Comparison of ENCODE assay signal across 1 cellular context in genomic region chr12:94148841-94149780, GRCh38.
TF ChIP-seq lines count a peak whose summit lies in the region.

No MANE protein-coding gene starts in this region.

TF ChIP-seq in HepG2, 621 proteins besides CTCF, POLR2A, EP300 and RAD21 (continued from another document and continues in another):
- TF ChIP-seq, protein P1, sequence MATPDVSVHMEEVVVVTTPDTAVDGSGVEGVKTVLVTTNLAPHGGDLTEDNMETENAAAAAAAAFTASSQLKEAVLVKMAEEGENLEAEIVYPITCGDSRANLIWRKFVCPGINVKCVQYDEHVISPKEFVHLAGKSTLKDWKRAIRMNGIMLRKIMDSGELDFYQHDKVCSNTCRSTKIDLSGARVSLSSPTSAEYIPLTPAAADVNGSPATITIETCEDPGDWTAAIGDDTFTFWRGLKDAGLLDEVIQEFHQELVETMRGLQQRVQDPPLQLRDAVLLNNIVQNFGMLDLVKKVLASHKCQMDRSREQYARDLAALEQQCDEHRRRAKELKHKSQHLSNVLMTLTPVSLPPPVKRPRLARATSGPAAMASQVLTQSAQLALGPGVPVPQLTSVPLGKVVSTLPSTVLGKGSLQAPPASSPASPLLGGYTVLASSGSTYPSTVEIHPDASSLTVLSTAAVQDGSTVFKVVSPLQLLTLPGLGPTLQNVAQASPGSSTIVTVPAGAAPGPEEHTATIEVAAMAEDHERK (CRISPR knock-in tag; IDR thresholded peaks at IDR 0.05; ENCODE audit: low read depth), result no peak
- TF ChIP-seq ZNF562 (CRISPR knock-in tag; IDR thresholded peaks at IDR 0.05; ENCODE audit: borderline replicate concordance), result 0 out of 2 replicates have a peak, but pooled peaks have one; percentile 43
- no peak for TF ChIP-seq NPAS2 (CRISPR knock-in tag; IDR thresholded peaks at IDR 0.05; ENCODE audit: borderline replicate concordance)
- TF ChIP-seq, protein P2, sequence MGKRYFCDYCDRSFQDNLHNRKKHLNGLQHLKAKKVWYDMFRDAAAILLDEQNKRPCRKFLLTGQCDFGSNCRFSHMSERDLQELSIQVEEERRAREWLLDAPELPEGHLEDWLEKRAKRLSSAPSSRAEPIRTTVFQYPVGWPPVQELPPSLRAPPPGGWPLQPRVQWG (CRISPR knock-in tag; IDR thresholded peaks at IDR 0.05; ENCODE audit: borderline replicate concordance, low read depth), result no peak
- TF ChIP-seq REXO4 (CRISPR knock-in tag; IDR thresholded peaks at IDR 0.05; ENCODE audit: borderline replicate concordance), result 0 out of 2 replicates have a peak, but pooled peaks have one; percentile 27
- no peak for TF ChIP-seq ZSCAN9 (CRISPR knock-in tag; IDR thresholded peaks at IDR 0.05; ENCODE audit: borderline replicate concordance)
- TF ChIP-seq NCOR1 (IDR thresholded peaks at IDR 0.05; ENCODE audit: borderline replicate concordance, low read length), result no peak
- no peak for TF ChIP-seq FOXM1 (CRISPR knock-in tag; IDR thresholded peaks at IDR 0.05)
- TF ChIP-seq RFXANK (CRISPR knock-in tag; IDR thresholded peaks at IDR 0.05), result no peak
- TF ChIP-seq ZFP36L2 (CRISPR knock-in tag; IDR thresholded peaks at IDR 0.05), result no peak
- no peak for TF ChIP-seq NFIC (IDR thresholded peaks at IDR 0.05; ENCODE audit: low read length)
- TF ChIP-seq ZNF768 (CRISPR knock-in tag; IDR thresholded peaks at IDR 0.05), result peak; percentile 78
- TF ChIP-seq MTF1 (CRISPR knock-in tag; IDR thresholded peaks at IDR 0.05), result no peak
- TF ChIP-seq CC2D1A (CRISPR knock-in tag; IDR thresholded peaks at IDR 0.05), result no peak
- 0 out of 2 replicates have a peak, but pooled peaks have one; percentile 46 for TF ChIP-seq ZNF83 (CRISPR knock-in tag; IDR thresholded peaks at IDR 0.05; ENCODE audit: borderline replicate concordance)
- TF ChIP-seq RFX3 (CRISPR knock-in tag; IDR thresholded peaks at IDR 0.05), result no peak
- TF ChIP-seq HDAC1 (CRISPR knock-in tag; IDR thresholded peaks at IDR 0.05), result no peak; the same call in none of the 2 replicates
- no peak for TF ChIP-seq SETDB1 (CRISPR knock-in tag; IDR thresholded peaks at IDR 0.05; ENCODE audit: borderline replicate concordance)
- TF ChIP-seq, protein P3, sequence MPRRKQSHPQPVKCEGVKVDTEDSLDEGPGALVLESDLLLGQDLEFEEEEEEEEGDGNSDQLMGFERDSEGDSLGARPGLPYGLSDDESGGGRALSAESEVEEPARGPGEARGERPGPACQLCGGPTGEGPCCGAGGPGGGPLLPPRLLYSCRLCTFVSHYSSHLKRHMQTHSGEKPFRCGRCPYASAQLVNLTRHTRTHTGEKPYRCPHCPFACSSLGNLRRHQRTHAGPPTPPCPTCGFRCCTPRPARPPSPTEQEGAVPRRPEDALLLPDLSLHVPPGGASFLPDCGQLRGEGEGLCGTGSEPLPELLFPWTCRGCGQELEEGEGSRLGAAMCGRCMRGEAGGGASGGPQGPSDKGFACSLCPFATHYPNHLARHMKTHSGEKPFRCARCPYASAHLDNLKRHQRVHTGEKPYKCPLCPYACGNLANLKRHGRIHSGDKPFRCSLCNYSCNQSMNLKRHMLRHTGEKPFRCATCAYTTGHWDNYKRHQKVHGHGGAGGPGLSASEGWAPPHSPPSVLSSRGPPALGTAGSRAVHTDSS (CRISPR knock-in tag; conservative IDR thresholded peaks at IDR 0.05), result no peak
- TF ChIP-seq, protein P4, sequence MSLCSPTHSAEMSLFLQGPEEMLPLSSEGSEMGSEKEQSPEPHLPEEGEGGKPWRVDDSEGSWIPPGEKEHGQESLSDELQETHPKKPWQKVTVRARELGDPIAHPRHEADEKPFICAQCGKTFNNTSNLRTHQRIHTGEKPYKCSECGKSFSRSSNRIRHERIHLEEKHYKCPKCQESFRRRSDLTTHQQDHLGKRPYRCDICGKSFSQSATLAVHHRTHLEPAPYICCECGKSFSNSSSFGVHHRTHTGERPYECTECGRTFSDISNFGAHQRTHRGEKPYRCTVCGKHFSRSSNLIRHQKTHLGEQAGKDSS (CRISPR knock-in tag; IDR thresholded peaks at IDR 0.05; ENCODE audit: borderline replicate concordance, low read depth), result no peak
- peak; percentile 17; the same call in 1 of the 2 replicates for TF ChIP-seq ZSCAN29 (CRISPR knock-in tag; conservative IDR thresholded peaks at IDR 0.05)
- TF ChIP-seq TBP (CRISPR knock-in tag; IDR thresholded peaks at IDR 0.05), result no peak
- TF ChIP-seq ESRRA (CRISPR knock-in tag; IDR thresholded peaks at IDR 0.05; ENCODE audit: low read depth), result peak; percentile 46; the same call in 1 of the 2 replicates
- no peak; the same call in 1 of the 2 replicates for TF ChIP-seq ZNF614 (CRISPR knock-in tag; IDR thresholded peaks at IDR 0.05; ENCODE audit: borderline replicate concordance)
- peak; percentile 90 for TF ChIP-seq ZNF687 (CRISPR knock-in tag; IDR thresholded peaks at IDR 0.05)
- TF ChIP-seq ATM (IDR thresholded peaks at IDR 0.05; ENCODE audit: borderline replicate concordance), result no peak
- no peak for TF ChIP-seq RBM22 (optimal IDR thresholded peaks at IDR 0.05; ENCODE audit: low read length)
- TF ChIP-seq ARHGAP35 (CRISPR knock-in tag; IDR thresholded peaks at IDR 0.05; ENCODE audit: borderline replicate concordance), result peak; percentile 55
- no peak for TF ChIP-seq GZF1 (CRISPR knock-in tag; IDR thresholded peaks at IDR 0.05)
- 0 out of 2 replicates have a peak, but pooled peaks have one; percentile 31 for TF ChIP-seq SALL2 (CRISPR knock-in tag; IDR thresholded peaks at IDR 0.05)
- TF ChIP-seq, protein P5, sequence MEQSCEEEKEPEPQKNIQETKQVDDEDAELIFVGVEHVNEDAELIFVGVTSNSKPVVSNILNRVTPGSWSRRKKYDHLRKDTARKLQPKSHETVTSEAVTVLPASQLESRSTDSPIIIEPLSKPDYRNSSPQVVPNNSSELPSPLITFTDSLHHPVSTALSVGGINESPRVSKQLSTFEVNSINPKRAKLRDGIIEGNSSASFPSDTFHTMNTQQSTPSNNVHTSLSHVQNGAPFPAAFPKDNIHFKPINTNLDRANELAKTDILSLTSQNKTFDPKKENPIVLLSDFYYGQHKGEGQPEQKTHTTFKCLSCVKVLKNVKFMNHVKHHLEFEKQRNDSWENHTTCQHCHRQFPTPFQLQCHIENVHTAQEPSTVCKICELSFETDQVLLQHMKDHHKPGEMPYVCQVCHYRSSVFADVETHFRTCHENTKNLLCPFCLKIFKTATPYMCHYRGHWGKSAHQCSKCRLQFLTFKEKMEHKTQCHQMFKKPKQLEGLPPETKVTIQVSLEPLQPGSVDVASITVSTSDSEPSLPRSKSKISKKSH (CRISPR knock-in tag; IDR thresholded peaks at IDR 0.05; ENCODE audit: borderline replicate concordance), result peak; percentile 78
- TF ChIP-seq AKNA (CRISPR knock-in tag; IDR thresholded peaks at IDR 0.05; ENCODE audit: borderline replicate concordance), result no peak
- TF ChIP-seq, protein P6, sequence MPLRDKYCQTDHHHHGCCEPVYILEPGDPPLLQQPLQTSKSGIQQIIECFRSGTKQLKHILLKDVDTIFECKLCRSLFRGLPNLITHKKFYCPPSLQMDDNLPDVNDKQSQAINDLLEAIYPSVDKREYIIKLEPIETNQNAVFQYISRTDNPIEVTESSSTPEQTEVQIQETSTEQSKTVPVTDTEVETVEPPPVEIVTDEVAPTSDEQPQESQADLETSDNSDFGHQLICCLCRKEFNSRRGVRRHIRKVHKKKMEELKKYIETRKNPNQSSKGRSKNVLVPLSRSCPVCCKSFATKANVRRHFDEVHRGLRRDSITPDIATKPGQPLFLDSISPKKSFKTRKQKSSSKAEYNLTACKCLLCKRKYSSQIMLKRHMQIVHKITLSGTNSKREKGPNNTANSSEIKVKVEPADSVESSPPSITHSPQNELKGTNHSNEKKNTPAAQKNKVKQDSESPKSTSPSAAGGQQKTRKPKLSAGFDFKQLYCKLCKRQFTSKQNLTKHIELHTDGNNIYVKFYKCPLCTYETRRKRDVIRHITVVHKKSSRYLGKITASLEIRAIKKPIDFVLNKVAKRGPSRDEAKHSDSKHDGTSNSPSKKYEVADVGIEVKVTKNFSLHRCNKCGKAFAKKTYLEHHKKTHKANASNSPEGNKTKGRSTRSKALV (CRISPR knock-in tag; IDR thresholded peaks at IDR 0.05), result peak; percentile 97
- TF ChIP-seq, protein P7, sequence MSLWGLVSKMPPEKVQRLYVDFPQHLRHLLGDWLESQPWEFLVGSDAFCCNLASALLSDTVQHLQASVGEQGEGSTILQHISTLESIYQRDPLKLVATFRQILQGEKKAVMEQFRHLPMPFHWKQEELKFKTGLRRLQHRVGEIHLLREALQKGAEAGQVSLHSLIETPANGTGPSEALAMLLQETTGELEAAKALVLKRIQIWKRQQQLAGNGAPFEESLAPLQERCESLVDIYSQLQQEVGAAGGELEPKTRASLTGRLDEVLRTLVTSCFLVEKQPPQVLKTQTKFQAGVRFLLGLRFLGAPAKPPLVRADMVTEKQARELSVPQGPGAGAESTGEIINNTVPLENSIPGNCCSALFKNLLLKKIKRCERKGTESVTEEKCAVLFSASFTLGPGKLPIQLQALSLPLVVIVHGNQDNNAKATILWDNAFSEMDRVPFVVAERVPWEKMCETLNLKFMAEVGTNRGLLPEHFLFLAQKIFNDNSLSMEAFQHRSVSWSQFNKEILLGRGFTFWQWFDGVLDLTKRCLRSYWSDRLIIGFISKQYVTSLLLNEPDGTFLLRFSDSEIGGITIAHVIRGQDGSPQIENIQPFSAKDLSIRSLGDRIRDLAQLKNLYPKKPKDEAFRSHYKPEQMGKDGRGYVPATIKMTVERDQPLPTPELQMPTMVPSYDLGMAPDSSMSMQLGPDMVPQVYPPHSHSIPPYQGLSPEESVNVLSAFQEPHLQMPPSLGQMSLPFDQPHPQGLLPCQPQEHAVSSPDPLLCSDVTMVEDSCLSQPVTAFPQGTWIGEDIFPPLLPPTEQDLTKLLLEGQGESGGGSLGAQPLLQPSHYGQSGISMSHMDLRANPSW (CRISPR knock-in tag; IDR thresholded peaks at IDR 0.05; ENCODE audit: borderline replicate concordance), result no peak; the same call in 1 of the 2 replicates
- TF ChIP-seq RBFOX2 (IDR thresholded peaks at IDR 0.05; ENCODE audit: low read depth, low read length), result peak; percentile 55; the same call in 1 of the 2 replicates
- peak; percentile 50; the same call in 1 of the 2 replicates for TF ChIP-seq HNF4G (IDR thresholded peaks at IDR 0.05; ENCODE audit: borderline replicate concordance, low read depth, low read length)
- TF ChIP-seq HNF4G (CRISPR knock-in tag; IDR thresholded peaks at IDR 0.05; ENCODE audit: borderline replicate concordance, low read depth), result peak; percentile 87
- no peak for TF ChIP-seq SRF (IDR thresholded peaks at IDR 0.05; ENCODE audit: low read depth, low read length)
- TF ChIP-seq NBN (conservative IDR thresholded peaks at IDR 0.05), result no peak
